Comparison of ENCODE assay signal across 8 cellular contexts in genomic region chr22:22745225-22746060, GRCh38.
A peak's percentile ranks its signal among the peaks of the same experiment; 100 is the strongest.
DNase-seq lines count a peak whose midpoint lies in the region; ATAC-seq and TF ChIP-seq lines count a peak whose summit lies in the region.

No MANE protein-coding gene starts in this region.

- H3K9me3 ChIP-seq in GM23248 (ENCODE audit: low read depth) (no peaks in the 10 kb centered on the region), neural cell (ENCODE audit: low read length) (no peaks in the 10 kb centered on the region)
- H3K9me3 ChIP-seq in effector memory CD4-positive, alpha-beta T cell (ENCODE audit: control insufficient read depth, low read length), result no peaks in the 10 kb centered on the region

- DNase-seq in Calu3 (peak; percentile 68), GM23248 (peak; percentile 61), T-helper 2 cell (peak in 3 of 5 experiments; percentile 26 to 43 (median 31))
- DNase-seq in effector memory CD4-positive, alpha-beta T cell, result peak in 2 of 3 donors; percentile 19 to 23

- intact Hi-C loops in Calu3 (cut with micrococcal nuclease; ENCODE audit: unreplicated experiment), result no loop called here

- H3K36me3 ChIP-seq in GM23248 (ENCODE audit: low read depth) (no peaks in the 10 kb centered on the region), neural cell (ENCODE audit: insufficient read depth, low read length) (no peaks in the 10 kb centered on the region)
- H3K36me3 ChIP-seq in effector memory CD4-positive, alpha-beta T cell (ENCODE audit: control insufficient read depth, insufficient read depth, low read length), result no peaks in the 10 kb centered on the region

- WGBS in GM23248 (ENCODE audit: low coverage in 1 of 2, low lambda C conversion rate in 2 of 2, missing lambda C conversion rate in 2 of 2), 2 experiments, result 16 to 21% methylated on average over 8 of the region's 8 CpGs

- H3K9me3 Mint-ChIP-seq in Calu3 (ENCODE audit: low read depth, unreplicated experiment), result no peaks in the 10 kb centered on the region

- in situ Hi-C loops in GM23248 (cut with MboI), result no loop called here

- no peak overlapping the region for H3K4me3 ChIP-seq in GM23248
- no peak overlapping the region for H3K4me3 ChIP-seq in effector memory CD4-positive, alpha-beta T cell (ENCODE audit: insufficient read depth, low read depth, low read length, poor library complexity, severe bottlenecking)
- no peak overlapping the region for H3K4me3 ChIP-seq in neural cell (ENCODE audit: low read length)

- CTCF ChIA-PET in Calu3 (lab: Charles Lee), result interaction anchor here (0.7 to 1.6 kb wide), 16 partner anchors 8 to 139 kb away, joined by 3 to 9 read pairs (median 4); no protein-coding TSS in a partner anchor

- no TSS peak for BruUV-seq in Calu3 (replicated peaks; lab: Mats Ljungman, UMichigan)

- H3K4me1 Mint-ChIP-seq in Calu3 (ENCODE audit: low read depth, unreplicated experiment), result no peaks in the 10 kb centered on the region

- ATAC-seq in GM19463 (IDR thresholded peaks at IDR 0.05; ENCODE audit: unreplicated experiment), result no peak
- ATAC-seq in HG03565 (IDR thresholded peaks at IDR 0.05; ENCODE audit: unreplicated experiment), result no peak
- ATAC-seq in HG02678 (IDR thresholded peaks at IDR 0.05; ENCODE audit: unreplicated experiment), result no peak

- H3K27me3 ChIP-seq in GM23248 (replicated peaks; ENCODE audit: insufficient read depth) (peaks cover 46% of the 10 kb centered on the region), neural cell (ENCODE audit: insufficient read depth, low read depth, low read length) (no peaks in the 10 kb centered on the region)
- H3K27me3 ChIP-seq in effector memory CD4-positive, alpha-beta T cell (replicated peaks; ENCODE audit: control insufficient read depth, insufficient read depth, low read length, poor library complexity, severe bottlenecking), result no peaks in the 10 kb centered on the region

- H3K27ac Mint-ChIP-seq in Calu3 (ENCODE audit: unreplicated experiment), result no peak overlapping the region

- H3K4me2 ChIP-seq in GM23248 (ENCODE audit: unreplicated experiment) (no peak overlapping the region), neural cell (ENCODE audit: low read length) (no peak overlapping the region)

- peaks cover 50% of the 10 kb centered on the region for H3K27me3 Mint-ChIP-seq in Calu3 (ENCODE audit: unreplicated experiment)

- H3K27ac ChIP-seq in GM23248, result no peak overlapping the region
- H3K27ac ChIP-seq in effector memory CD4-positive, alpha-beta T cell (ENCODE audit: insufficient read depth, low read length, poor library complexity, severe bottlenecking), result no peak overlapping the region
- no peak overlapping the region for H3K27ac ChIP-seq in neural cell (ENCODE audit: low read length)

- H3F3A ChIP-seq in GM23248 (ENCODE audit: insufficient read depth), result no peaks in the 10 kb centered on the region
- no peaks in the 10 kb centered on the region for H3F3A ChIP-seq in neural cell (ENCODE audit: insufficient read depth, low read length, poor library complexity, severe bottlenecking)

- H2AFZ ChIP-seq in GM23248 (no peak overlapping the region), neural cell (ENCODE audit: low read depth, low read length) (no peak overlapping the region)

- no peak for TF ChIP-seq EP300 in neural cell (conservative IDR thresholded peaks at IDR 0.05; ENCODE audit: poor library complexity, severe bottlenecking)

- TF ChIP-seq CTCF in Calu3 (IDR thresholded peaks at IDR 0.05; ENCODE audit: unreplicated experiment) (peak; percentile 75), neural cell (IDR thresholded peaks at IDR 0.05; ENCODE audit: poor library complexity, severe bottlenecking) (peak; percentile 14)

- H3K4me1 ChIP-seq in GM23248 (ENCODE audit: insufficient read depth), result no peaks in the 10 kb centered on the region
- H3K4me1 ChIP-seq in effector memory CD4-positive, alpha-beta T cell (ENCODE audit: control insufficient read depth, insufficient read depth, low read length, poor library complexity, severe bottlenecking), result no peaks in the 10 kb centered on the region

- H3K79me2 ChIP-seq in GM23248 (ENCODE audit: insufficient read depth), result no peaks in the 10 kb centered on the region
- H3K79me2 ChIP-seq in neural cell (replicated peaks; ENCODE audit: insufficient read depth, low read length), result no peaks in the 10 kb centered on the region

- no peak overlapping the region for H3K4me3 Mint-ChIP-seq in Calu3 (ENCODE audit: low read depth, unreplicated experiment)

- H3K9me2 ChIP-seq in GM23248 (ENCODE audit: insufficient read depth) (no peaks in the 10 kb centered on the region), neural cell (ENCODE audit: insufficient read depth, low read length) (no peaks in the 10 kb centered on the region)

- no peak for TF ChIP-seq RAD21 in neural cell (conservative IDR thresholded peaks at IDR 0.05)

- H4K20me1 ChIP-seq in GM23248 (ENCODE audit: insufficient read depth) (no peaks in the 10 kb centered on the region), neural cell (ENCODE audit: insufficient read depth) (no peaks in the 10 kb centered on the region)

- H3K9ac ChIP-seq in GM23248 (no peak overlapping the region), neural cell (ENCODE audit: low read length) (no peak overlapping the region)

- no peaks in the 10 kb centered on the region for H3K36me3 Mint-ChIP-seq in Calu3 (ENCODE audit: insufficient read depth, unreplicated experiment)

TF ChIP-seq in neural cell, 6 proteins besides CTCF, POLR2A, EP300 and RAD21:
- TF ChIP-seq SMC3 (conservative IDR thresholded peaks at IDR 0.05; ENCODE audit: poor library complexity) (no peak), TAF1 (IDR thresholded peaks at IDR 0.05; ENCODE audit: low read depth) (no peak), POLR2AphosphoS5 (IDR thresholded peaks at IDR 0.05) (no peak), MXI1 (conservative IDR thresholded peaks at IDR 0.05; ENCODE audit: poor library complexity, severe bottlenecking) (no peak), REST (IDR thresholded peaks at IDR 0.05; ENCODE audit: borderline replicate concordance) (no peak), EZH2 (IDR thresholded peaks at IDR 0.05; ENCODE audit: borderline replicate concordance, insufficient read depth, low read length, poor library complexity, severe bottlenecking) (no peak)
